29 cellular contexts compared by ENCODE assay signal in the genomic region with DNA sequence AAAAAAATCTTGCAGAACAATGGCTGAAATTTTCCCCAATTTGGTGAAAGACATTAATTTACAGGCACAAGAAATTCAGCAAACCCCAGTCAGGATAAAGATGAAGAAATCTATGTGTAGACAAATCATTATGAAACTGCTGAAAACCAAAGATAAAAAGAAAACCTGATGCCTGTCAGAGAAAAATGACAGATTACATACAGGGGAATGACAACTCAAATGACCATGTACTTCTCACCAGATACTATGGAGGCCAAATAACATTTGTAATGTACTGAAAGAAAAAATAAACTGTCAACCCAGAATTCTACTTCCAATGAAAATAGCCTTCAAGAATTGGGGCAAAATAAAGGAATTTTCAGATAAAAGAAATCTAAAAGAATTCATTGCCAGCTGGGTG. TPM values are rescaled to one million over a fixed set of nuclear protein-coding genes. Genes with fewer than 3 reads are reported as not detected.
"Had no signal": no experiment of that assay in that cellular context is flagged by ENCODE, and none has a peak within 500 bp of the region (broad histone marks: within the 10 kb centered on the region; RNA-seq: fewer than 3 reads in every experiment).

No MANE protein-coding gene starts in this region.

- H3K4me3 Mint-ChIP-seq: mesothelial cell of epicardium; naive B cell; naive thymus-derived CD8-positive, alpha-beta T cell had no signal

- H3K36me3 Mint-ChIP-seq: mesothelial cell of epicardium; naive B cell; naive thymus-derived CD8-positive, alpha-beta T cell had no signal

- H3K4me3 ChIP-seq: coronary artery, dorsolateral prefrontal cortex, esophagus squamous epithelium, gastrocnemius medialis, heart right ventricle, left lung, lower lobe of right lung, mucosa of descending colon had no signal

- H3K36me3 ChIP-seq: esophagus squamous epithelium, gastrocnemius medialis, heart right ventricle, left lung, lower lobe of right lung had no signal

- H3K27me3 ChIP-seq: dorsolateral prefrontal cortex, left lung had no signal

- H3K9me3 ChIP-seq: esophagus squamous epithelium, gastrocnemius medialis, heart right ventricle, left lung, lower lobe of right lung, mucosa of descending colon had no signal

- ATAC-seq: gastrocnemius medialis; heart right ventricle; left cardiac atrium; left lung; left ventricle myocardium superior; lower lobe of right lung; mucosa of descending colon; naive thymus-derived CD8-positive, alpha-beta T cell had no signal

- H3K27ac ChIP-seq: coronary artery, dorsolateral prefrontal cortex, esophagus squamous epithelium, gastrocnemius medialis, heart right ventricle, left lung, lower lobe of right lung had no signal

- FAIRE-seq: colon, endothelial cell of umbilical vein, islet of Langerhans, keratinocyte had no signal

- H3K27ac Mint-ChIP-seq: mesothelial cell of epicardium had no signal

- DNase-seq: dermis blood vessel endothelial cell; dorsolateral prefrontal cortex; effector CD4-positive, alpha-beta T cell; effector memory CD4-positive, alpha-beta T cell; esophagus squamous epithelium; foreskin fibroblast; foreskin melanocyte; gastrocnemius medialis; heart right ventricle; hippocampal formation; left cardiac atrium; left lung; left ventricle myocardium superior; lower lobe of right lung; mesenchymal stem cell; mucosa of descending colon; naive B cell; naive thymus-derived CD8-positive, alpha-beta T cell had no signal

RNA-seq across cellular contexts. Expression of gene FBXO39, which starts 27.4 kb away (rescaled TPM):
- total RNA-seq: epithelial cell of proximal tubule, gastrocnemius medialis, kidney epithelial cell, left ventricle myocardium superior, lower lobe of right lung, mesothelial cell of epicardium, myocyte had no signal

RNA-seq across cellular contexts. Expression of gene SLC13A5, which starts 35.4 kb away (rescaled TPM):
- total RNA-seq: dermis blood vessel endothelial cell; endothelial cell of umbilical vein; epithelial cell of proximal tubule; glomerular endothelial cell; left ventricle myocardium superior; lower leg skin; lower lobe of right lung; mucosa of descending colon; myocyte; naive thymus-derived CD8-positive, alpha-beta T cell had no signal
